Comparison of ENCODE assay signal across 27 cellular contexts in the genomic region with DNA sequence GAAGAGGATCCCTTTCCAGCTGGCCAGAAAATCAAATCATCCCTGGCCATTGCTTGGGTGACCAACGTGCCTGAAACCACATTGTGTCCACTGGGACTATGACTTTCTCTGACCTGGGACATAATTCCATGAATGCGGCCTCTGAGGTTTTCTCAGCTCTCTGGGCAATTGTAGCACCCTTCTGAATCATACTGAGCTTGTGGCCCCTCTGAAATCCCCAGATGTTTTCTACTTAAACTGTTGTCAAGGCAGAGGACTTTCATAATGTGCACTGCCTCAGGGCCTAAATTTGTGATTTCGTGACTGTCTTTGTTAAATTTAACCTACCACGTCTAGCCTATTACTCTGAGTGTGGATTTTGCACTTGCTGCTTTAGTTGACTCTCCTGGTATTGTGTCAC.
A peak's percentile ranks its signal among the peaks of the same experiment; 100 is the strongest.
DNase-seq lines count a peak whose midpoint lies in the region; ATAC-seq, FAIRE-seq and TF ChIP-seq lines count a peak whose summit lies in the region.
"Had no signal": no experiment of that assay in that cellular context is flagged by ENCODE, and none has a peak within 500 bp of the region (broad histone marks: within the 10 kb centered on the region; RNA-seq: fewer than 3 reads in every experiment).

No MANE protein-coding gene starts in this region.

- peaks cover 8% of the 10 kb centered on the region for H3K4me1 Mint-ChIP-seq in stimulated activated memory B cell treated with anti-CD40 and anti-IgM and Interleukin-4, amounts not matched to agents 10 μg/mL and 1 μg/mL and 100 μg/mL, for 72 hours
- H3K4me1 Mint-ChIP-seq: CD14-positive monocyte had no signal

- H3K9me3 Mint-ChIP-seq in stimulated activated memory B cell treated with anti-CD40 and anti-IgM and Interleukin-4, amounts not matched to agents 10 μg/mL and 1 μg/mL and 100 μg/mL, for 72 hours: no peaks in the 10 kb centered on the region
- H3K9me3 Mint-ChIP-seq: CD14-positive monocyte; stimulated activated naive CD8-positive, alpha-beta T cell treated with anti-CD3 and anti-CD28 coated beads, Interleukin-15, Interleukin-2, amounts not matched to agents 100 ng/mL and 50 ng/mL, for 24 hours had no signal

- ATAC-seq in GM18502 (IDR thresholded peaks at IDR 0.05; ENCODE audit: poor library complexity, unreplicated experiment) (peak; percentile 31), HG02588 (IDR thresholded peaks at IDR 0.05; ENCODE audit: unreplicated experiment) (peak; percentile 39), HG03571 (IDR thresholded peaks at IDR 0.05; ENCODE audit: unreplicated experiment) (peak; percentile 32), left lobe of liver (peak; percentile 31), foreskin keratinocyte (no peak), upper lobe of right lung (no peak)
- no peak for ATAC-seq in stimulated activated memory B cell treated with anti-CD40 and anti-IgM and Interleukin-4, amounts not matched to agents 10 μg/mL and 1 μg/mL and 100 μg/mL, for 72 hours
- ATAC-seq: HCT116, Panc1, pancreas had no signal

- H3K9me3 ChIP-seq in upper lobe of right lung: no peaks in the 10 kb centered on the region
- H3K9me3 ChIP-seq: adrenal gland, breast epithelium, pancreas, tibial artery had no signal

- H3K36me3 ChIP-seq in upper lobe of right lung: no peaks in the 10 kb centered on the region
- H3K36me3 ChIP-seq: adrenal gland, breast epithelium, pancreas, tibial artery, WERI-Rb-1 had no signal

- no peak for FAIRE-seq in frontal cortex (lab: Jason Lieb, UNC)
- FAIRE-seq: pancreas had no signal

- DNase-seq in left lobe of liver (ENCODE audit: low spot score) (no peak), foreskin keratinocyte (no peak), upper lobe of right lung (no peak), frontal cortex (ENCODE audit: low spot score in 2 of 2) (no peak)
- DNase-seq: activated CD4-positive, alpha-beta T cell treated with anti-CD3 and anti-CD28 coated beads, Interleukin-2, amount 50 U/mL, for 4 hours; activated gamma-delta T cell treated with Interleukin-2 at 50 U/mL for 16 hours; adrenal gland; hippocampal formation; Karpas-422; NCI-H1092 treated with DMSO at 0.1 percent for 48 hours; NCI-H446 treated with DMSO at 0.1 percent for 48 hours; NK-92 treated with Interleukin-12 subunit alpha and Interleukin-12 subunit beta, amount 100 ng/mL, for 24 hours; pancreas; tibial artery; WERI-Rb-1 had no signal

- no peak overlapping the region for H3K27ac Mint-ChIP-seq in stimulated activated memory B cell treated with anti-CD40 and anti-IgM and Interleukin-4, amounts not matched to agents 10 μg/mL and 1 μg/mL and 100 μg/mL, for 72 hours
- H3K27ac Mint-ChIP-seq: CD14-positive monocyte; stimulated activated naive CD8-positive, alpha-beta T cell treated with anti-CD3 and anti-CD28 coated beads, Interleukin-15, Interleukin-2, amounts not matched to agents 100 ng/mL and 50 ng/mL, for 24 hours had no signal

- H3K4me1 ChIP-seq in foreskin keratinocyte (no peaks in the 10 kb centered on the region), upper lobe of right lung (no peaks in the 10 kb centered on the region)
- H3K4me1 ChIP-seq: breast epithelium, pancreas, tibial artery had no signal

- H3K4me3 ChIP-seq in upper lobe of right lung: no peak overlapping the region
- H3K4me3 ChIP-seq: adrenal gland, breast epithelium, coronary artery, lung, pancreas, SK-N-MC, tibial artery had no signal

- H3K27me3 ChIP-seq in foreskin keratinocyte: peaks cover 7% of the 10 kb centered on the region
- no peaks in the 10 kb centered on the region for H3K27me3 ChIP-seq in upper lobe of right lung
- H3K27me3 ChIP-seq: adrenal gland, breast epithelium, pancreas, tibial artery had no signal

- TF ChIP-seq CTCF in foreskin keratinocyte (conservative IDR thresholded peaks at IDR 0.05) (no peak), upper lobe of right lung (IDR thresholded peaks at IDR 0.05) (no peak)

- no peak overlapping the region for H3K27ac ChIP-seq in foreskin keratinocyte
- no peak overlapping the region for H3K27ac ChIP-seq in upper lobe of right lung
- H3K27ac ChIP-seq: adrenal gland, breast epithelium, coronary artery, pancreas, SK-N-MC, tibial artery, WERI-Rb-1 had no signal

- H3K27me3 Mint-ChIP-seq in stimulated activated memory B cell treated with anti-CD40 and anti-IgM and Interleukin-4, amounts not matched to agents 10 μg/mL and 1 μg/mL and 100 μg/mL, for 72 hours: peaks cover 11% of the 10 kb centered on the region

- intact Hi-C loops in upper lobe of right lung (cut with DNase I): no loop called here

- H3K36me3 Mint-ChIP-seq in stimulated activated memory B cell treated with anti-CD40 and anti-IgM and Interleukin-4, amounts not matched to agents 10 μg/mL and 1 μg/mL and 100 μg/mL, for 72 hours: no peaks in the 10 kb centered on the region
- H3K36me3 Mint-ChIP-seq: CD14-positive monocyte had no signal

- no peak overlapping the region for H3K4me3 Mint-ChIP-seq in stimulated activated memory B cell treated with anti-CD40 and anti-IgM and Interleukin-4, amounts not matched to agents 10 μg/mL and 1 μg/mL and 100 μg/mL, for 72 hours
- H3K4me3 Mint-ChIP-seq: CD14-positive monocyte; stimulated activated naive CD8-positive, alpha-beta T cell treated with anti-CD3 and anti-CD28 coated beads, Interleukin-15, Interleukin-2, amounts not matched to agents 100 ng/mL and 50 ng/mL, for 24 hours had no signal

Comparison
In these comparisons a context has a peak if more than half of its experiments do, and no peak if none do; other contexts are left out.
1. ATAC-seq: peak in GM18502 (single experiment), HG02588 (single experiment), HG03571 (single experiment) and left lobe of liver (single experiment); none in foreskin keratinocyte (single experiment), upper lobe of right lung (single experiment) and stimulated activated memory B cell treated with anti-CD40 and anti-IgM and Interleukin-4, amounts not matched to agents 10 μg/mL and 1 μg/mL and 100 μg/mL, for 72 hours (single experiment).